ENCODE assay signal across 17 cellular contexts in genomic region chr17:47704781-47705180, GRCh38. TPM values are rescaled to one million over a fixed set of nuclear protein-coding genes. Genes with fewer than 3 reads are reported as not detected.
DNase-seq lines count a peak whose midpoint lies in the region; ATAC-seq, FAIRE-seq and TF ChIP-seq lines count a peak whose summit lies in the region.
"Had no signal": no experiment of that assay in that cellular context is flagged by ENCODE, and none has a peak within 500 bp of the region (broad histone marks: within the 10 kb centered on the region; RNA-seq: fewer than 3 reads in every experiment).

No MANE protein-coding gene starts in this region.

- POLR2A ChIA-PET in activated CD4-positive, alpha-beta T cell treated with anti-CD3 and anti-CD28 coated beads, Interleukin-2, amount 10 ng/mL, durations not matched to agents 7 days and 5 days (lab: Charles Lee): interaction anchor here (0.6 kb wide), 1 partner anchor 20 kb away, joined by 4 read pairs; no protein-coding TSS in a partner anchor
- POLR2A ChIA-PET in RWPE1 (lab: Yijun Ruan, JAX; ENCODE audit: low non-redundant PET) (no interaction called here), GM10248 (lab: Yijun Ruan, JAX) (no interaction called here)

- no peaks in the 10 kb centered on the region for H3K27me3 Mint-ChIP-seq in activated CD4-positive, alpha-beta T cell treated with anti-CD3 and anti-CD28 coated beads, Interleukin-2, amount 10 ng/mL, durations not matched to agents 7 days and 5 days

- no peaks in the 10 kb centered on the region for H3K9me3 Mint-ChIP-seq in activated CD4-positive, alpha-beta T cell treated with anti-CD3 and anti-CD28 coated beads, Interleukin-2, amount 10 ng/mL, durations not matched to agents 7 days and 5 days

- TF ChIP-seq CTCF in RWPE1 (conservative IDR thresholded peaks at IDR 0.05; ENCODE audit: low read depth) (no peak), bronchial epithelial cell (IDR thresholded peaks at IDR 0.05; ENCODE audit: insufficient read depth, low read length, severe bottlenecking) (no peak), osteoblast (IDR thresholded peaks at IDR 0.05; ENCODE audit: extremely low read depth, low read depth, low read length) (no peak), GM10248 (IDR thresholded peaks at IDR 0.05; ENCODE audit: control extremely low read depth, extremely low read depth, low read depth, missing control alignments) (no peak)

- no peak overlapping the region for H2AFZ ChIP-seq in osteoblast (ENCODE audit: low read length)

- no peak overlapping the region for H3K4me2 ChIP-seq in osteoblast (ENCODE audit: insufficient read depth, low read length)

- H3K27ac ChIP-seq in RWPE1: peak overlapping the region; percentile 14; the same call in 1 of the 2 replicates
- no peak overlapping the region for H3K27ac ChIP-seq in osteoblast (ENCODE audit: low read depth, low read length)
- H3K27ac ChIP-seq: suprapubic skin had no signal

- ATAC-seq in GM19455 (IDR thresholded peaks at IDR 0.05; ENCODE audit: unreplicated experiment): no peak
- ATAC-seq: left colon had no signal

- no peaks in the 10 kb centered on the region for H3K9me3 ChIP-seq in osteoblast (ENCODE audit: low read depth, low read length)
- H3K9me3 ChIP-seq: Peyer's patch, suprapubic skin had no signal

- peaks cover 1% of the 10 kb centered on the region for H3K36me3 ChIP-seq in bronchial epithelial cell (ENCODE audit: control insufficient read depth, insufficient read depth, low read length)
- peaks cover 4% of the 10 kb centered on the region for H3K36me3 ChIP-seq in osteoblast (ENCODE audit: insufficient read depth, low read length)
- H3K36me3 ChIP-seq: Peyer's patch had no signal

- CTCF ChIA-PET in activated CD4-positive, alpha-beta T cell treated with anti-CD3 and anti-CD28 coated beads, Interleukin-2, amount 10 ng/mL, durations not matched to agents 7 days and 5 days (lab: Charles Lee): interaction anchor here (0.9 to 1.6 kb wide), 5 partner anchors 10 to 136 kb away, joined by 3 to 10 read pairs (median 3); partner anchors contain the start of genes SCRN2 and TBX21
- CTCF ChIA-PET in RWPE1 (lab: Yijun Ruan, JAX): interaction anchor here (0.5 to 0.6 kb wide), 2 partner anchors 20 to 138 kb away, joined by 3 read pairs; no protein-coding TSS in a partner anchor
- CTCF ChIA-PET in GM10248 (lab: Yijun Ruan, JAX): interaction anchor here (0.7 to 5.6 kb wide), 3 partner anchors 11 to 28 kb away, joined by 3 to 36 read pairs (median 3); partner anchors contain the start of gene TBX21

- no peak for DNase-seq in activated CD4-positive, alpha-beta T cell treated with anti-CD3 and anti-CD28 coated beads, Interleukin-2, amount 10 ng/mL, durations not matched to agents 7 days and 5 days
- no peak for DNase-seq in activated CD4-positive, alpha-beta T cell treated with anti-CD3 and anti-CD28 coated beads, Interleukin-2, amount 50 U/mL, for 1 hour
- DNase-seq in RWPE1 (ENCODE audit: low spot score) (no peak), bronchial epithelial cell (ENCODE audit: low read depth) (no peak), osteoblast (ENCODE audit: insufficient read length, low spot score, missing footprints) (peak; percentile 78), GM10248 (ENCODE audit: extremely low spot score) (no peak), D341Med (ENCODE audit: low spot score) (no peak)
- DNase-seq: activated effector memory CD4-positive, alpha-beta T cell treated with Interleukin-2 at 50 U/mL for 16 hours; hypothalamus; left colon; NCI-H1694; NCI-H526 had no signal

- peak overlapping the region; percentile 6 for H3K4me3 Mint-ChIP-seq in activated CD4-positive, alpha-beta T cell treated with anti-CD3 and anti-CD28 coated beads, Interleukin-2, amount 10 ng/mL, durations not matched to agents 7 days and 5 days

- H3K4me1 ChIP-seq in osteoblast (ENCODE audit: insufficient read depth, low read length): peaks cover 5% of the 10 kb centered on the region

- peaks cover 70% of the 10 kb centered on the region for H3K4me1 Mint-ChIP-seq in activated CD4-positive, alpha-beta T cell treated with anti-CD3 and anti-CD28 coated beads, Interleukin-2, amount 10 ng/mL, durations not matched to agents 7 days and 5 days

- FAIRE-seq in bronchial epithelial cell (lab: Jason Lieb, UNC): peak; percentile 75
- FAIRE-seq: D721Med had no signal

- no peaks in the 10 kb centered on the region for H3K36me3 Mint-ChIP-seq in activated CD4-positive, alpha-beta T cell treated with anti-CD3 and anti-CD28 coated beads, Interleukin-2, amount 10 ng/mL, durations not matched to agents 7 days and 5 days (ENCODE audit: low read depth)

- H3K79me2 ChIP-seq in osteoblast (ENCODE audit: insufficient read depth, low read length): no peaks in the 10 kb centered on the region

- H4K20me1 ChIP-seq in osteoblast (ENCODE audit: insufficient read depth, low read length): peaks cover 29% of the 10 kb centered on the region

- H3K27me3 ChIP-seq in bronchial epithelial cell (ENCODE audit: control insufficient read depth, insufficient read depth, low read length) (peaks cover 4% of the 10 kb centered on the region), osteoblast (ENCODE audit: insufficient read depth, low read length) (peaks cover 3% of the 10 kb centered on the region)
- H3K27me3 ChIP-seq: Peyer's patch, suprapubic skin had no signal

- H3K4me3 ChIP-seq in bronchial epithelial cell (ENCODE audit: low read depth, low read length) (no peak overlapping the region), osteoblast (ENCODE audit: insufficient read depth, low read length) (no peak overlapping the region)
- H3K4me3 ChIP-seq: Peyer's patch, suprapubic skin had no signal

- H3K27ac Mint-ChIP-seq in activated CD4-positive, alpha-beta T cell treated with anti-CD3 and anti-CD28 coated beads, Interleukin-2, amount 10 ng/mL, durations not matched to agents 7 days and 5 days: peak overlapping the region; percentile 85

RNA-seq across cellular contexts. Expression of gene TBKBP1, which starts 10.8 kb away (rescaled TPM):
- total RNA-seq in activated CD4-positive, alpha-beta T cell treated with anti-CD3 and anti-CD28 coated beads, Interleukin-2, amount 10 ng/mL, durations not matched to agents 7 days and 5 days: 1 to 10 TPM; 2.5 to 3.0 TPM
- total RNA-seq in bronchial epithelial cell (6.3 and 9.1 TPM in 2 replicates), osteoblast (11.8 and 11.9 TPM in 2 replicates)

RNA-seq across cellular contexts. Expression of gene TBX21, which starts 28.3 kb away (rescaled TPM):
- total RNA-seq in activated CD4-positive, alpha-beta T cell treated with anti-CD3 and anti-CD28 coated beads, Interleukin-2, amount 10 ng/mL, durations not matched to agents 7 days and 5 days: 10 to 100 TPM; 13.8 to 16.0 TPM
- total RNA-seq in bronchial epithelial cell (not detected in 2 replicates), osteoblast (not detected in 2 replicates)
- total RNA-seq: LHCN-M2 had no signal

RNA-seq across cellular contexts. Expression of gene KPNB1, which starts 55.1 kb away (rescaled TPM):
- total RNA-seq in activated CD4-positive, alpha-beta T cell treated with anti-CD3 and anti-CD28 coated beads, Interleukin-2, amount 10 ng/mL, durations not matched to agents 7 days and 5 days: 100 to 1,000 TPM; 409 to 427 TPM
- total RNA-seq in bronchial epithelial cell (211 and 279 TPM in 2 replicates), osteoblast (331 and 351 TPM in 2 replicates)

Comparison
In these comparisons a context has a peak if more than half of its experiments do, and no peak if none do; other contexts are left out.
1. RNA of gene TBX21, which starts 28.3 kb away (total RNA-seq): 13.8 to 16.0 TPM in activated CD4-positive, alpha-beta T cell treated with anti-CD3 and anti-CD28 coated beads, Interleukin-2, amount 10 ng/mL, durations not matched to agents 7 days and 5 days; not detected in bronchial epithelial cell and not detected in osteoblast; every median in the first group is over 10 times any median in the second.